ENCODE assay signal across 1 cellular context in genomic region chr12:79934309-79935020, GRCh38.
TF ChIP-seq lines count a peak whose summit lies in the region.

No MANE protein-coding gene starts in this region.

TF ChIP-seq in HEK293, 187 proteins besides CTCF, POLR2A, EP300 and RAD21 (continued from another document and continues in another):
- TF ChIP-seq REST (tag by site-specific recombination; IDR thresholded peaks at IDR 0.05), result 0 out of 2 replicates have a peak, but pooled peaks have one; percentile 10
- no peak for TF ChIP-seq ZNF274 (IDR thresholded peaks at IDR 0.05; ENCODE audit: low read length)
- no peak for TF ChIP-seq ZNF274 (tag by site-specific recombination; IDR thresholded peaks at IDR 0.05; ENCODE audit: borderline replicate concordance)
- peak; percentile 26; the same call in 1 of the 2 replicates for TF ChIP-seq ZBTB8A (tag by site-specific recombination; IDR thresholded peaks at IDR 0.05)
- 0 out of 2 replicates have a peak, but pooled peaks have one; percentile 34 for TF ChIP-seq PBX3 (CRISPR knock-in tag; IDR thresholded peaks at IDR 0.05)
- no peak for TF ChIP-seq RBAK (tag by site-specific recombination; IDR thresholded peaks at IDR 0.05)
- peak; percentile 35 for TF ChIP-seq ZNF2 (tag by site-specific recombination; IDR thresholded peaks at IDR 0.05)
- no peak; the same call in 1 of the 2 replicates for TF ChIP-seq YY2 (tag by site-specific recombination; IDR thresholded peaks at IDR 0.05)
- no peak for TF ChIP-seq GLIS1 (tag by site-specific recombination; IDR thresholded peaks at IDR 0.05)
- TF ChIP-seq, protein P1, sequence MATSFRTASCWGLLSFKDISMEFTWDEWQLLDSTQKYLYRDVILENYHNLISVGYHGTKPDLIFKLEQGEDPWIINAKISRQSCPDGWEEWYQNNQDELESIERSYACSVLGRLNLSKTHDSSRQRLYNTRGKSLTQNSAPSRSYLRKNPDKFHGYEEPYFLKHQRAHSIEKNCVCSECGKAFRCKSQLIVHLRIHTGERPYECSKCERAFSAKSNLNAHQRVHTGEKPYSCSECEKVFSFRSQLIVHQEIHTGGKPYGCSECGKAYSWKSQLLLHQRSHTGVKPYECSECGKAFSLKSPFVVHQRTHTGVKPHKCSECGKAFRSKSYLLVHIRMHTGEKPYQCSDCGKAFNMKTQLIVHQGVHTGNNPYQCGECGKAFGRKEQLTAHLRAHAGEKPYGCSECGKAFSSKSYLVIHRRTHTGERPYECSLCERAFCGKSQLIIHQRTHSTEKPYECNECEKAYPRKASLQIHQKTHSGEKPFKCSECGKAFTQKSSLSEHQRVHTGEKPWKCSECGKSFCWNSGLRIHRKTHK (tag by site-specific recombination; IDR thresholded peaks at IDR 0.05), result no peak
- peak; percentile 81 for TF ChIP-seq SP2 (tag by site-specific recombination; IDR thresholded peaks at IDR 0.05)
- TF ChIP-seq ZSCAN23 (tag by site-specific recombination; IDR thresholded peaks at IDR 0.05), result 0 out of 2 replicates have a peak, but pooled peaks have one; percentile 67
- no peak for TF ChIP-seq ZNF10 (tag by site-specific recombination; IDR thresholded peaks at IDR 0.05)
- TF ChIP-seq ZNF449 (tag by site-specific recombination; IDR thresholded peaks at IDR 0.05), result no peak
- peak; percentile 47 for TF ChIP-seq SP3 (tag by site-specific recombination; IDR thresholded peaks at IDR 0.05)
- TF ChIP-seq SCRT1 (tag by site-specific recombination; IDR thresholded peaks at IDR 0.05; ENCODE audit: borderline replicate concordance), result no peak
- TF ChIP-seq, protein P2, sequence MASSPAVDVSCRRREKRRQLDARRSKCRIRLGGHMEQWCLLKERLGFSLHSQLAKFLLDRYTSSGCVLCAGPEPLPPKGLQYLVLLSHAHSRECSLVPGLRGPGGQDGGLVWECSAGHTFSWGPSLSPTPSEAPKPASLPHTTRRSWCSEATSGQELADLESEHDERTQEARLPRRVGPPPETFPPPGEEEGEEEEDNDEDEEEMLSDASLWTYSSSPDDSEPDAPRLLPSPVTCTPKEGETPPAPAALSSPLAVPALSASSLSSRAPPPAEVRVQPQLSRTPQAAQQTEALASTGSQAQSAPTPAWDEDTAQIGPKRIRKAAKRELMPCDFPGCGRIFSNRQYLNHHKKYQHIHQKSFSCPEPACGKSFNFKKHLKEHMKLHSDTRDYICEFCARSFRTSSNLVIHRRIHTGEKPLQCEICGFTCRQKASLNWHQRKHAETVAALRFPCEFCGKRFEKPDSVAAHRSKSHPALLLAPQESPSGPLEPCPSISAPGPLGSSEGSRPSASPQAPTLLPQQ (tag by site-specific recombination; IDR thresholded peaks at IDR 0.05), result no peak
- no peak for TF ChIP-seq ZBTB49 (tag by site-specific recombination; IDR thresholded peaks at IDR 0.05; ENCODE audit: low read depth)
- peak; percentile 68; the same call in 1 of the 2 replicates for TF ChIP-seq ZSCAN5A (tag by site-specific recombination; IDR thresholded peaks at IDR 0.05)
- TF ChIP-seq ZNF335 (tag by site-specific recombination; conservative IDR thresholded peaks at IDR 0.05), result peak; percentile 50
- TF ChIP-seq HOXD13 (CRISPR knock-in tag; IDR thresholded peaks at IDR 0.05; ENCODE audit: borderline replicate concordance), result peak; percentile 52; the same call in 1 of the 2 replicates
- TF ChIP-seq ZNF558 (tag by site-specific recombination; IDR thresholded peaks at IDR 0.05), result no peak
- TF ChIP-seq ZFP69B (tag by site-specific recombination; IDR thresholded peaks at IDR 0.05), result no peak
- TF ChIP-seq ZIC2 (tag by site-specific recombination; IDR thresholded peaks at IDR 0.05), result peak; percentile 22; the same call in 1 of the 2 replicates
- peak; percentile 53; the same call in 1 of the 2 replicates for TF ChIP-seq ZNF513 (tag by site-specific recombination; IDR thresholded peaks at IDR 0.05)
- TF ChIP-seq ZNF211 (tag by site-specific recombination; IDR thresholded peaks at IDR 0.05; ENCODE audit: low read depth), result no peak
- no peak for TF ChIP-seq ZNF521 (tag by site-specific recombination; IDR thresholded peaks at IDR 0.05)
- TF ChIP-seq ZNF37A (tag by site-specific recombination; IDR thresholded peaks at IDR 0.05), result no peak
- TF ChIP-seq ZNF423 (tag by site-specific recombination; IDR thresholded peaks at IDR 0.05), result peak; percentile 20; the same call in 1 of the 2 replicates
- TF ChIP-seq ZNF768 (tag by site-specific recombination; IDR thresholded peaks at IDR 0.05), result no peak
- TF ChIP-seq ZBTB7A (tag by site-specific recombination; IDR thresholded peaks at IDR 0.05; ENCODE audit: low read depth), result no peak
- TF ChIP-seq ZNF391 (tag by site-specific recombination; IDR thresholded peaks at IDR 0.05; ENCODE audit: borderline replicate concordance, low read depth), result peak; percentile 26; the same call in 1 of the 2 replicates
- peak; percentile 12; the same call in 1 of the 2 replicates for TF ChIP-seq KLF8 (tag by site-specific recombination; IDR thresholded peaks at IDR 0.05)
- TF ChIP-seq ZNF433 (tag by site-specific recombination; IDR thresholded peaks at IDR 0.05; ENCODE audit: low read depth), result no peak
- no peak for TF ChIP-seq ZNF544 (tag by site-specific recombination; IDR thresholded peaks at IDR 0.05)
- no peak for TF ChIP-seq ZNF132 (tag by site-specific recombination; IDR thresholded peaks at IDR 0.05; ENCODE audit: borderline replicate concordance)
- no peak for TF ChIP-seq ZNF560 (tag by site-specific recombination; IDR thresholded peaks at IDR 0.05; ENCODE audit: borderline replicate concordance)
- peak; percentile 16; the same call in 1 of the 2 replicates for TF ChIP-seq BCL11B (tag by site-specific recombination; IDR thresholded peaks at IDR 0.05; ENCODE audit: low read depth)
- no peak for TF ChIP-seq ZNF510 (tag by site-specific recombination; IDR thresholded peaks at IDR 0.05; ENCODE audit: insufficient replicate concordance)
- peak; percentile 82 for TF ChIP-seq EGR2 (tag by site-specific recombination; IDR thresholded peaks at IDR 0.05; ENCODE audit: low read depth)
- TF ChIP-seq, protein P3, sequence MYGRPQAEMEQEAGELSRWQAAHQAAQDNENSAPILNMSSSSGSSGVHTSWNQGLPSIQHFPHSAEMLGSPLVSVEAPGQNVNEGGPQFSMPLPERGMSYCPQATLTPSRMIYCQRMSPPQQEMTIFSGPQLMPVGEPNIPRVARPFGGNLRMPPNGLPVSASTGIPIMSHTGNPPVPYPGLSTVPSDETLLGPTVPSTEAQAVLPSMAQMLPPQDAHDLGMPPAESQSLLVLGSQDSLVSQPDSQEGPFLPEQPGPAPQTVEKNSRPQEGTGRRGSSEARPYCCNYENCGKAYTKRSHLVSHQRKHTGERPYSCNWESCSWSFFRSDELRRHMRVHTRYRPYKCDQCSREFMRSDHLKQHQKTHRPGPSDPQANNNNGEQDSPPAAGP (tag by site-specific recombination; IDR thresholded peaks at IDR 0.05), result no peak
- TF ChIP-seq ATF2 (tag by site-specific recombination; IDR thresholded peaks at IDR 0.05; ENCODE audit: low read depth), result no peak
- peak; percentile 39; the same call in 1 of the 2 replicates for TF ChIP-seq GLIS2 (tag by site-specific recombination; IDR thresholded peaks at IDR 0.05)
- TF ChIP-seq PRDM1 (tag by site-specific recombination; IDR thresholded peaks at IDR 0.05), result no peak
- no peak for TF ChIP-seq ZNF621 (tag by site-specific recombination; IDR thresholded peaks at IDR 0.05)
- TF ChIP-seq ZNF302 (tag by site-specific recombination; IDR thresholded peaks at IDR 0.05; ENCODE audit: low read depth), result no peak
- TF ChIP-seq ZNF133 (tag by site-specific recombination; IDR thresholded peaks at IDR 0.05), result no peak
- TF ChIP-seq ZFHX2 (tag by site-specific recombination; conservative IDR thresholded peaks at IDR 0.05), result peak; percentile 87
- TF ChIP-seq ZNF404 (tag by site-specific recombination; IDR thresholded peaks at IDR 0.05), result no peak
- TF ChIP-seq KLF16 (tag by site-specific recombination; IDR thresholded peaks at IDR 0.05), result peak; percentile 53
